ENCODE assay signal across 21 cellular contexts in the genomic region with DNA sequence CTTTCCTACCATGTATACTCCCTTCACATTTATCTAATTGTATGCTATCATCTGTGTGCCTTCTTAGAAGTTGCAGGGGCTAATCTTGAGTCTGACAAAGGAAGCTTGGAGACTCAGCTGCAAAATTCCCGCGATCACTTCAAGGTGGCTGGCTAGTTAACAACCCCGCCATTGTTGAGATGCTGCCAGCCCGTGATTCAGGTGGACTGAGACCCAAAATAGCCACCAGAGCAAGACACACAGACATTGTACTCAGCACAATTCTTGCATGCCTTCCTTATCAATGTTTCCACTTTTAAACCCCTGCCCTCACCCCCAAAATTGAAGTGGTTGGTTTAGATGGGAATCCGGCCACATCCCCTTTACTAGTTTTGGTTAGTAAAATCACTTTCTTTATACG.
"Had no signal": no experiment of that assay in that cellular context is flagged by ENCODE, and none has a peak within 500 bp of the region (broad histone marks: within the 10 kb centered on the region; RNA-seq: fewer than 3 reads in every experiment).

No MANE protein-coding gene starts in this region.

- H3K4me1 Mint-ChIP-seq: naive thymus-derived CD4-positive, alpha-beta T cell; stimulated activated naive B cell treated with anti-CD40 and anti-IgM and Interleukin-4, amounts not matched to agents 10 μg/mL and 1 μg/mL and 100 μg/mL, for 72 hours had no signal

- H3K4me3 Mint-ChIP-seq: naive thymus-derived CD4-positive, alpha-beta T cell; nephron; stimulated activated naive B cell treated with anti-CD40 and anti-IgM and Interleukin-4, amounts not matched to agents 10 μg/mL and 1 μg/mL and 100 μg/mL, for 72 hours; stimulated activated naive CD8-positive, alpha-beta T cell treated with anti-CD3 and anti-CD28 coated beads, Interleukin-15, Interleukin-2, amounts not matched to agents 100 ng/mL and 50 ng/mL, for 24 hours had no signal

- ATAC-seq: left cardiac atrium; left lung; naive thymus-derived CD4-positive, alpha-beta T cell; right lobe of liver; stimulated activated naive B cell treated with anti-CD40 and anti-IgM and Interleukin-4, amounts not matched to agents 10 μg/mL and 1 μg/mL and 100 μg/mL, for 72 hours; upper lobe of right lung had no signal

- H3K36me3 Mint-ChIP-seq: stimulated activated naive B cell treated with anti-CD40 and anti-IgM and Interleukin-4, amounts not matched to agents 10 μg/mL and 1 μg/mL and 100 μg/mL, for 72 hours had no signal

- DNase-seq: dorsolateral prefrontal cortex; effector CD4-positive, alpha-beta T cell; hypothalamus; left cardiac atrium; left lung; mesenchymal stem cell; midbrain; naive thymus-derived CD4-positive, alpha-beta T cell; nucleus accumbens; ovary; retina; right lobe of liver; small intestine; stimulated activated CD4-positive, alpha-beta T cell treated with anti-CD3 and anti-CD28 coated beads, Interleukin-15, amount 100 ng/mL, for 24 hours; stimulated activated CD4-positive, alpha-beta T cell treated with anti-CD3 and anti-CD28 coated beads, Interleukin-2, amount 100 ng/mL, for 48 hours; stimulated activated naive B cell treated with anti-CD40 and anti-IgM and Interleukin-4, amounts not matched to agents 10 μg/mL and 1 μg/mL and 100 μg/mL, for 72 hours; transverse colon; upper lobe of right lung; uterus had no signal

- H3K27me3 Mint-ChIP-seq: naive thymus-derived CD4-positive, alpha-beta T cell; stimulated activated naive B cell treated with anti-CD40 and anti-IgM and Interleukin-4, amounts not matched to agents 10 μg/mL and 1 μg/mL and 100 μg/mL, for 72 hours; stimulated activated naive CD8-positive, alpha-beta T cell treated with anti-CD3 and anti-CD28 coated beads, Interleukin-15, Interleukin-2, amounts not matched to agents 100 ng/mL and 50 ng/mL, for 24 hours had no signal

- H3K27ac Mint-ChIP-seq: naive thymus-derived CD4-positive, alpha-beta T cell; stimulated activated naive B cell treated with anti-CD40 and anti-IgM and Interleukin-4, amounts not matched to agents 10 μg/mL and 1 μg/mL and 100 μg/mL, for 72 hours; stimulated activated naive CD8-positive, alpha-beta T cell treated with anti-CD3 and anti-CD28 coated beads, Interleukin-15, Interleukin-2, amounts not matched to agents 100 ng/mL and 50 ng/mL, for 24 hours had no signal

- H3K9me3 Mint-ChIP-seq: nephron had no signal
